In genomic region chr19:16200776-16201391, GRCh38 we compare ENCODE assay signal across 1 cellular context.
TF ChIP-seq lines count a peak whose summit lies in the region.

No MANE protein-coding gene starts in this region.

TF ChIP-seq in HepG2, 621 proteins besides CTCF, POLR2A, EP300 and RAD21:
- TF ChIP-seq STAT5B (CRISPR knock-in tag; IDR thresholded peaks at IDR 0.05) (no peak), MTF1 (CRISPR knock-in tag; IDR thresholded peaks at IDR 0.05) (no peak), BRCA1 (CRISPR knock-in tag; IDR thresholded peaks at IDR 0.05) (no peak), ZBED4 (CRISPR knock-in tag; IDR thresholded peaks at IDR 0.05; ENCODE audit: borderline replicate concordance) (no peak), SRF (IDR thresholded peaks at IDR 0.05; ENCODE audit: low read depth, low read length) (no peak), JUNB (CRISPR knock-in tag; IDR thresholded peaks at IDR 0.05; ENCODE audit: borderline replicate concordance) (no peak), DMTF1 (CRISPR knock-in tag; IDR thresholded peaks at IDR 0.05) (no peak), ZZZ3 (CRISPR knock-in tag; IDR thresholded peaks at IDR 0.05; ENCODE audit: borderline replicate concordance) (no peak), ZNF460 (CRISPR knock-in tag; IDR thresholded peaks at IDR 0.05; ENCODE audit: borderline replicate concordance) (no peak)
- TF ChIP-seq, protein P1, sequence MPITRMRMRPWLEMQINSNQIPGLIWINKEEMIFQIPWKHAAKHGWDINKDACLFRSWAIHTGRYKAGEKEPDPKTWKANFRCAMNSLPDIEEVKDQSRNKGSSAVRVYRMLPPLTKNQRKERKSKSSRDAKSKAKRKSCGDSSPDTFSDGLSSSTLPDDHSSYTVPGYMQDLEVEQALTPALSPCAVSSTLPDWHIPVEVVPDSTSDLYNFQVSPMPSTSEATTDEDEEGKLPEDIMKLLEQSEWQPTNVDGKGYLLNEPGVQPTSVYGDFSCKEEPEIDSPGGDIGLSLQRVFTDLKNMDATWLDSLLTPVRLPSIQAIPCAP (CRISPR knock-in tag; IDR thresholded peaks at IDR 0.05; ENCODE audit: low read depth): no peak
- TF ChIP-seq, protein P2, sequence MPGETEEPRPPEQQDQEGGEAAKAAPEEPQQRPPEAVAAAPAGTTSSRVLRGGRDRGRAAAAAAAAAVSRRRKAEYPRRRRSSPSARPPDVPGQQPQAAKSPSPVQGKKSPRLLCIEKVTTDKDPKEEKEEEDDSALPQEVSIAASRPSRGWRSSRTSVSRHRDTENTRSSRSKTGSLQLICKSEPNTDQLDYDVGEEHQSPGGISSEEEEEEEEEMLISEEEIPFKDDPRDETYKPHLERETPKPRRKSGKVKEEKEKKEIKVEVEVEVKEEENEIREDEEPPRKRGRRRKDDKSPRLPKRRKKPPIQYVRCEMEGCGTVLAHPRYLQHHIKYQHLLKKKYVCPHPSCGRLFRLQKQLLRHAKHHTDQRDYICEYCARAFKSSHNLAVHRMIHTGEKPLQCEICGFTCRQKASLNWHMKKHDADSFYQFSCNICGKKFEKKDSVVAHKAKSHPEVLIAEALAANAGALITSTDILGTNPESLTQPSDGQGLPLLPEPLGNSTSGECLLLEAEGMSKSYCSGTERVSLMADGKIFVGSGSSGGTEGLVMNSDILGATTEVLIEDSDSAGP (CRISPR knock-in tag; IDR thresholded peaks at IDR 0.05; ENCODE audit: borderline replicate concordance): no peak
- TF ChIP-seq, protein P3, sequence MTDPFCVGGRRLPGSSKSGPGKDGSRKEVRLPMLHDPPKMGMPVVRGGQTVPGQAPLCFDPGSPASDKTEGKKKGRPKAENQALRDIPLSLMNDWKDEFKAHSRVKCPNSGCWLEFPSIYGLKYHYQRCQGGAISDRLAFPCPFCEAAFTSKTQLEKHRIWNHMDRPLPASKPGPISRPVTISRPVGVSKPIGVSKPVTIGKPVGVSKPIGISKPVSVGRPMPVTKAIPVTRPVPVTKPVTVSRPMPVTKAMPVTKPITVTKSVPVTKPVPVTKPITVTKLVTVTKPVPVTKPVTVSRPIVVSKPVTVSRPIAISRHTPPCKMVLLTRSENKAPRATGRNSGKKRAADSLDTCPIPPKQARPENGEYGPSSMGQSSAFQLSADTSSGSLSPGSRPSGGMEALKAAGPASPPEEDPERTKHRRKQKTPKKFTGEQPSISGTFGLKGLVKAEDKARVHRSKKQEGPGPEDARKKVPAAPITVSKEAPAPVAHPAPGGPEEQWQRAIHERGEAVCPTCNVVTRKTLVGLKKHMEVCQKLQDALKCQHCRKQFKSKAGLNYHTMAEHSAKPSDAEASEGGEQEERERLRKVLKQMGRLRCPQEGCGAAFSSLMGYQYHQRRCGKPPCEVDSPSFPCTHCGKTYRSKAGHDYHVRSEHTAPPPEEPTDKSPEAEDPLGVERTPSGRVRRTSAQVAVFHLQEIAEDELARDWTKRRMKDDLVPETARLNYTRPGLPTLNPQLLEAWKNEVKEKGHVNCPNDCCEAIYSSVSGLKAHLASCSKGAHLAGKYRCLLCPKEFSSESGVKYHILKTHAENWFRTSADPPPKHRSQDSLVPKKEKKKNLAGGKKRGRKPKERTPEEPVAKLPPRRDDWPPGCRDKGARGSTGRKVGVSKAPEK (CRISPR knock-in tag; IDR thresholded peaks at IDR 0.05; ENCODE audit: borderline replicate concordance): no peak
- TF ChIP-seq, protein P4, sequence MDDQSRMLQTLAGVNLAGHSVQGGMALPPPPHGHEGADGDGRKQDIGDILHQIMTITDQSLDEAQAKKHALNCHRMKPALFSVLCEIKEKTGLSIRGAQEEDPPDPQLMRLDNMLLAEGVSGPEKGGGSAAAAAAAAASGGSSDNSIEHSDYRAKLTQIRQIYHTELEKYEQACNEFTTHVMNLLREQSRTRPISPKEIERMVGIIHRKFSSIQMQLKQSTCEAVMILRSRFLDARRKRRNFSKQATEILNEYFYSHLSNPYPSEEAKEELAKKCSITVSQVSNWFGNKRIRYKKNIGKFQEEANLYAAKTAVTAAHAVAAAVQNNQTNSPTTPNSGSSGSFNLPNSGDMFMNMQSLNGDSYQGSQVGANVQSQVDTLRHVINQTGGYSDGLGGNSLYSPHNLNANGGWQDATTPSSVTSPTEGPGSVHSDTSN (CRISPR knock-in tag; IDR thresholded peaks at IDR 0.05; ENCODE audit: borderline replicate concordance): no peak
- TF ChIP-seq, protein P5, sequence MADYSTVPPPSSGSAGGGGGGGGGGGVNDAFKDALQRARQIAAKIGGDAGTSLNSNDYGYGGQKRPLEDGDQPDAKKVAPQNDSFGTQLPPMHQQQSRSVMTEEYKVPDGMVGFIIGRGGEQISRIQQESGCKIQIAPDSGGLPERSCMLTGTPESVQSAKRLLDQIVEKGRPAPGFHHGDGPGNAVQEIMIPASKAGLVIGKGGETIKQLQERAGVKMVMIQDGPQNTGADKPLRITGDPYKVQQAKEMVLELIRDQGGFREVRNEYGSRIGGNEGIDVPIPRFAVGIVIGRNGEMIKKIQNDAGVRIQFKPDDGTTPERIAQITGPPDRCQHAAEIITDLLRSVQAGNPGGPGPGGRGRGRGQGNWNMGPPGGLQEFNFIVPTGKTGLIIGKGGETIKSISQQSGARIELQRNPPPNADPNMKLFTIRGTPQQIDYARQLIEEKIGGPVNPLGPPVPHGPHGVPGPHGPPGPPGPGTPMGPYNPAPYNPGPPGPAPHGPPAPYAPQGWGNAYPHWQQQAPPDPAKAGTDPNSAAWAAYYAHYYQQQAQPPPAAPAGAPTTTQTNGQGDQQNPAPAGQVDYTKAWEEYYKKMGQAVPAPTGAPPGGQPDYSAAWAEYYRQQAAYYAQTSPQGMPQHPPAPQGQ (CRISPR knock-in tag; IDR thresholded peaks at IDR 0.05; ENCODE audit: borderline replicate concordance): no peak
- TF ChIP-seq, protein P6, sequence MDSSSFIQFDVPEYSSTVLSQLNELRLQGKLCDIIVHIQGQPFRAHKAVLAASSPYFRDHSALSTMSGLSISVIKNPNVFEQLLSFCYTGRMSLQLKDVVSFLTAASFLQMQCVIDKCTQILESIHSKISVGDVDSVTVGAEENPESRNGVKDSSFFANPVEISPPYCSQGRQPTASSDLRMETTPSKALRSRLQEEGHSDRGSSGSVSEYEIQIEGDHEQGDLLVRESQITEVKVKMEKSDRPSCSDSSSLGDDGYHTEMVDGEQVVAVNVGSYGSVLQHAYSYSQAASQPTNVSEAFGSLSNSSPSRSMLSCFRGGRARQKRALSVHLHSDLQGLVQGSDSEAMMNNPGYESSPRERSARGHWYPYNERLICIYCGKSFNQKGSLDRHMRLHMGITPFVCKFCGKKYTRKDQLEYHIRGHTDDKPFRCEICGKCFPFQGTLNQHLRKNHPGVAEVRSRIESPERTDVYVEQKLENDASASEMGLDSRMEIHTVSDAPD (CRISPR knock-in tag; IDR thresholded peaks at IDR 0.05): no peak
